Comparison of ENCODE assay signal across 8 cellular contexts in genomic region chr18:40159141-40160017, GRCh38.
DNase-seq lines count a peak whose midpoint lies in the region; ATAC-seq and TF ChIP-seq lines count a peak whose summit lies in the region.

No MANE protein-coding gene starts in this region.

- ATAC-seq in HG02588 (IDR thresholded peaks at IDR 0.05; ENCODE audit: unreplicated experiment) = no peak
- no peak for ATAC-seq in stimulated activated effector memory CD8-positive, alpha-beta T cell treated with anti-CD3 and anti-CD28 coated beads, Interleukin-12 subunit alpha, Interleukin-12 subunit beta, amount 100 ng/mL, for 72 hours

- peak; percentile 14 to 46 for TF ChIP-seq CTCF in Caco-2 (IDR thresholded peaks at IDR 0.05; ENCODE audit: insufficient read depth in 1 of 2, low read depth in 1 of 2, low read length in 1 of 2, severe bottlenecking in 1 of 2, unreplicated experiment in 1 of 2)
- peak; percentile 77 for TF ChIP-seq CTCF in LNCaP clone FGC (IDR thresholded peaks at IDR 0.05; ENCODE audit: control insufficient read depth, extremely low read depth, insufficient read depth)

- no peaks in the 10 kb centered on the region for H3K36me3 Mint-ChIP-seq in Caco-2 (ENCODE audit: insufficient read depth, unreplicated experiment)
- no peaks in the 10 kb centered on the region for H3K36me3 Mint-ChIP-seq in stimulated activated effector memory CD8-positive, alpha-beta T cell treated with anti-CD3 and anti-CD28 coated beads, Interleukin-12 subunit alpha, Interleukin-12 subunit beta, amount 100 ng/mL, for 72 hours

- no peaks in the 10 kb centered on the region for H3K4me1 ChIP-seq in Caco-2

- POLR2A ChIA-PET in Caco-2 (lab: Charles Lee) = no interaction called here

- no peaks in the 10 kb centered on the region for H3K27me3 Mint-ChIP-seq in Caco-2 (ENCODE audit: insufficient read depth, unreplicated experiment)

- no peak overlapping the region for H3K4me3 Mint-ChIP-seq in Caco-2 (ENCODE audit: unreplicated experiment)
- H3K4me3 Mint-ChIP-seq in stimulated activated effector memory CD8-positive, alpha-beta T cell treated with anti-CD3 and anti-CD28 coated beads, Interleukin-12 subunit alpha, Interleukin-12 subunit beta, amount 100 ng/mL, for 72 hours = no peak overlapping the region

- no peaks in the 10 kb centered on the region for H3K9me3 ChIP-seq in Caco-2

- H3K9me3 Mint-ChIP-seq in Caco-2 (ENCODE audit: unreplicated experiment) = no peaks in the 10 kb centered on the region
- H3K9me3 Mint-ChIP-seq in stimulated activated effector memory CD8-positive, alpha-beta T cell treated with anti-CD3 and anti-CD28 coated beads, Interleukin-12 subunit alpha, Interleukin-12 subunit beta, amount 100 ng/mL, for 72 hours = peaks cover 13% of the 10 kb centered on the region

- no peak overlapping the region for H3K4me3 ChIP-seq in Caco-2 (ENCODE audit: low read depth, low read length)
- H3K4me3 ChIP-seq in LNCaP clone FGC (ENCODE audit: low read depth, low read length) = no peak overlapping the region

- no peaks in the 10 kb centered on the region for H3K27me3 ChIP-seq in Caco-2 (replicated peaks; ENCODE audit: control insufficient read depth, insufficient read depth, low read length)

- DNase-seq in Caco-2 (peak in 1 of 2 experiments; percentile 3), LNCaP clone FGC (ENCODE audit: low read depth) (peak; percentile 45), SHP77 treated with DMSO at 0.1 percent for 48 hours (lab: John Stamatoyannopoulos, UW) (peak; percentile 34), glomerular endothelial cell (ENCODE audit: extremely low read depth, low read depth, low spot score) (peak; percentile 34), foreskin melanocyte (no peak), HK-2 (ENCODE audit: unreplicated experiment) (no peak)
- DNase-seq in stimulated activated effector memory CD8-positive, alpha-beta T cell treated with anti-CD3 and anti-CD28 coated beads, Interleukin-12 subunit alpha, Interleukin-12 subunit beta, amount 100 ng/mL, for 72 hours (ENCODE audit: low spot score in 2 of 2) = no peak

- H3K4me1 Mint-ChIP-seq in Caco-2 (ENCODE audit: low read depth, unreplicated experiment) = no peaks in the 10 kb centered on the region
- H3K4me1 Mint-ChIP-seq in stimulated activated effector memory CD8-positive, alpha-beta T cell treated with anti-CD3 and anti-CD28 coated beads, Interleukin-12 subunit alpha, Interleukin-12 subunit beta, amount 100 ng/mL, for 72 hours = no peaks in the 10 kb centered on the region

- intact Hi-C loops in Caco-2 (cut with micrococcal nuclease; ENCODE audit: unreplicated experiment) = loop anchor here (5.0 kb wide), 1 partner anchor 477 kb away; no protein-coding TSS in a partner anchor

- H3K36me3 ChIP-seq in Caco-2 (ENCODE audit: control insufficient read depth, insufficient read depth, low read length) = no peaks in the 10 kb centered on the region

- CTCF ChIA-PET in Caco-2 (lab: Charles Lee) = no interaction called here

- H3K27ac Mint-ChIP-seq in Caco-2 (ENCODE audit: unreplicated experiment) = no peak overlapping the region
- H3K27ac Mint-ChIP-seq in stimulated activated effector memory CD8-positive, alpha-beta T cell treated with anti-CD3 and anti-CD28 coated beads, Interleukin-12 subunit alpha, Interleukin-12 subunit beta, amount 100 ng/mL, for 72 hours = no peak overlapping the region

- no TSS peak for BruUV-seq in Caco-2 (replicated peaks; lab: Mats Ljungman, UMichigan)

Comparison
In these comparisons a context has a peak if more than half of its experiments do, and no peak if none do; other contexts are left out.
1. DNase-seq: peak in LNCaP clone FGC (single experiment), SHP77 treated with DMSO at 0.1 percent for 48 hours (single experiment) and glomerular endothelial cell (single experiment); none in foreskin melanocyte (single experiment), HK-2 (single experiment) and stimulated activated effector memory CD8-positive, alpha-beta T cell treated with anti-CD3 and anti-CD28 coated beads, Interleukin-12 subunit alpha, Interleukin-12 subunit beta, amount 100 ng/mL, for 72 hours (0 of 2).